Comparison of ENCODE assay signal across 23 cellular contexts in genomic region chr14:82422186-82422585, GRCh38.
A peak's percentile ranks its signal among the peaks of the same experiment; 100 is the strongest.
DNase-seq lines count a peak whose midpoint lies in the region; ATAC-seq, FAIRE-seq and TF ChIP-seq lines count a peak whose summit lies in the region.
"Had no signal": no experiment of that assay in that cellular context is flagged by ENCODE, and none has a peak within 500 bp of the region (broad histone marks: within the 10 kb centered on the region; RNA-seq: fewer than 3 reads in every experiment).

No MANE protein-coding gene starts in this region.

- H3F3A ChIP-seq in SK-N-SH (replicated peaks; ENCODE audit: insufficient read depth), result no peaks in the 10 kb centered on the region

- H2AFZ ChIP-seq in SK-N-SH (ENCODE audit: low read depth), result no peak overlapping the region
- H2AFZ ChIP-seq: PC-9 had no signal

- no peak for TF ChIP-seq RAD21 in SK-N-SH (IDR thresholded peaks at IDR 0.05; ENCODE audit: low read length)

- ATAC-seq in GM19328 (IDR thresholded peaks at IDR 0.05; ENCODE audit: unreplicated experiment), result no peak
- ATAC-seq: HCT116, left cardiac atrium, Right ventricle myocardium inferior had no signal

- FAIRE-seq in small intestine (lab: Jason Lieb, UNC), result no peak
- FAIRE-seq: GM19239 had no signal

- POLR2A ChIA-PET in SK-N-SH (lab: Yijun Ruan, JAX), result no interaction called here

- no peak for TF ChIP-seq CTCF in SK-N-SH (IDR thresholded peaks at IDR 0.05)

- DNase-seq in DMS79 (lab: John Stamatoyannopoulos, UW), result peak; percentile 82
- peak; percentile 82 for DNase-seq in NCI-H128 (lab: John Stamatoyannopoulos, UW; ENCODE audit: unreplicated experiment)
- DNase-seq in NCI-H345 (lab: John Stamatoyannopoulos, UW), result peak; percentile 92
- peak; percentile 19 for DNase-seq in cerebellum (ENCODE audit: low spot score)
- DNase-seq in SK-N-SH, result no peak
- no peak for DNase-seq in small intestine
- DNase-seq: activated CD4-positive, alpha-beta T cell treated with anti-CD3 and anti-CD28 coated beads for 4 hours; activated gamma-delta T cell; activated T-cell treated with anti-CD3 and anti-CD28 coated beads, Interleukin-2, amount 50 U/mL, for 24 hours; caudate nucleus; dermis blood vessel endothelial cell; KG1; left cardiac atrium; mammary epithelial cell; NK-92 treated with Interleukin-12 subunit alpha and Interleukin-12 subunit beta, amount 100 ng/mL, for 24 hours; ovary; PC-9; uterus had no signal

- H3K9me2 ChIP-seq in SK-N-SH, result no peaks in the 10 kb centered on the region

- H3K4me3 ChIP-seq in SK-N-SH (ENCODE audit: low read depth in 2 of 2, low read length in 1 of 2) (no peak overlapping the region), small intestine (ENCODE audit: low read depth in 1 of 2, low read length in 2 of 2) (no peak overlapping the region)
- H3K4me3 ChIP-seq: ovary, PC-9, thoracic aorta, uterus had no signal

- peaks cover 5% of the 10 kb centered on the region; the same call in 1 of the 2 replicates for H3K9me3 ChIP-seq in SK-N-SH
- H3K9me3 ChIP-seq in small intestine (ENCODE audit: control insufficient read depth, low read depth), result peaks cover 3% of the 10 kb centered on the region
- H3K9me3 ChIP-seq: thoracic aorta, uterus had no signal

- CTCF ChIA-PET in SK-N-SH (lab: Yijun Ruan, JAX), result no interaction called here

- H3K4me1 ChIP-seq in SK-N-SH (ENCODE audit: control insufficient read depth in 1 of 2, insufficient read depth in 2 of 2, low read depth in 1 of 2, low read length in 1 of 2), result no peaks in the 10 kb centered on the region
- no peaks in the 10 kb centered on the region for H3K4me1 ChIP-seq in small intestine (ENCODE audit: control insufficient read depth in 2 of 2, insufficient read depth in 1 of 2, low read depth in 1 of 2, low read length in 1 of 2)
- H3K4me1 ChIP-seq: uterus had no signal

- no peak overlapping the region for H3K4me2 ChIP-seq in SK-N-SH
- H3K4me2 ChIP-seq: PC-9 had no signal

- H3K79me2 ChIP-seq in SK-N-SH (ENCODE audit: insufficient read depth), result no peaks in the 10 kb centered on the region

- H4K20me1 ChIP-seq in SK-N-SH (ENCODE audit: insufficient read depth), result no peaks in the 10 kb centered on the region

- H3K36me3 ChIP-seq in SK-N-SH (replicated peaks in 1 of 2; ENCODE audit: control insufficient read depth in 1 of 2, insufficient read depth in 2 of 2, low read length in 1 of 2), result peaks cover 0 to 4% of the 10 kb centered on the region in 2 experiments
- H3K36me3 ChIP-seq in small intestine (ENCODE audit: control insufficient read depth in 2 of 2, insufficient read depth in 2 of 2, low read length in 2 of 2), result no peaks in the 10 kb centered on the region
- H3K36me3 ChIP-seq: ovary, thoracic aorta, uterus had no signal

- no peak for TF ChIP-seq EP300 in SK-N-SH (IDR thresholded peaks at IDR 0.05; ENCODE audit: borderline replicate concordance in 1 of 2, low read depth in 1 of 2, low read length in 1 of 2)

- no peak overlapping the region for H3K9ac ChIP-seq in SK-N-SH

- H3K27ac ChIP-seq in SK-N-SH (ENCODE audit: low read depth in 2 of 2, low read length in 1 of 2), result no peak overlapping the region
- H3K27ac ChIP-seq in small intestine (ENCODE audit: low read depth in 1 of 2, low read length in 1 of 2), result no peak overlapping the region
- H3K27ac ChIP-seq: ovary, PC-9, thoracic aorta, uterus had no signal

- WGBS in SK-N-SH (ENCODE audit: low lambda C conversion rate), result 3% methylated on average over 1 of the region's 1 CpG
- 77 to 92% (median 79%) methylated on average over 1 of the region's 1 CpG for WGBS in small intestine, 3 donors

- H3K27me3 ChIP-seq in SK-N-SH (ENCODE audit: insufficient read depth) (no peaks in the 10 kb centered on the region), small intestine (ENCODE audit: control insufficient read depth in 2 of 2, insufficient read depth in 2 of 2, low read length in 2 of 2) (no peaks in the 10 kb centered on the region)
- H3K27me3 ChIP-seq: ovary, uterus had no signal

TF ChIP-seq in SK-N-SH, 30 proteins besides CTCF, POLR2A, EP300 and RAD21:
- no peak for TF ChIP-seq REST (IDR thresholded peaks at IDR 0.05; ENCODE audit: low read depth, low read length)
- no peak for TF ChIP-seq PBX3 (IDR thresholded peaks at IDR 0.05)
- TF ChIP-seq GATA2 (CRISPR knock-in tag; IDR thresholded peaks at IDR 0.05), result no peak
- no peak for TF ChIP-seq NRF1 (IDR thresholded peaks at IDR 0.05; ENCODE audit: low read depth, low read length)
- no peak for TF ChIP-seq FOXJ3 (CRISPR knock-in tag; IDR thresholded peaks at IDR 0.05)
- no peak for TF ChIP-seq FOXM1 (IDR thresholded peaks at IDR 0.05; ENCODE audit: low read depth)
- no peak for TF ChIP-seq MXI1 (IDR thresholded peaks at IDR 0.05; ENCODE audit: low read depth, low read length)
- TF ChIP-seq TCF12 (IDR thresholded peaks at IDR 0.05), result no peak
- no peak for TF ChIP-seq SIN3A (IDR thresholded peaks at IDR 0.05; ENCODE audit: borderline replicate concordance, low read depth, low read length)
- no peak for TF ChIP-seq IRF3 (IDR thresholded peaks at IDR 0.05; ENCODE audit: low read depth, low read length)
- no peak for TF ChIP-seq USF2 (IDR thresholded peaks at IDR 0.05; ENCODE audit: borderline replicate concordance, low read depth, low read length)
- TF ChIP-seq SMC3 (IDR thresholded peaks at IDR 0.05; ENCODE audit: low read depth, low read length), result no peak
- TF ChIP-seq FOSL2 (IDR thresholded peaks at IDR 0.05; ENCODE audit: borderline replicate concordance, low read depth), result no peak
- no peak for TF ChIP-seq EZH2phosphoT487 (IDR thresholded peaks at IDR 0.05; ENCODE audit: borderline replicate concordance, low read depth)
- TF ChIP-seq ELF1 (IDR thresholded peaks at IDR 0.05), result no peak

Comparison
In these comparisons a context has a peak if more than half of its experiments do, and no peak if none do; other contexts are left out.
1. DNase-seq: peak in DMS79 (single experiment), NCI-H128 (single experiment), NCI-H345 (single experiment) and cerebellum (single experiment); none in SK-N-SH (single experiment) and small intestine (single experiment).